In the genomic region with DNA sequence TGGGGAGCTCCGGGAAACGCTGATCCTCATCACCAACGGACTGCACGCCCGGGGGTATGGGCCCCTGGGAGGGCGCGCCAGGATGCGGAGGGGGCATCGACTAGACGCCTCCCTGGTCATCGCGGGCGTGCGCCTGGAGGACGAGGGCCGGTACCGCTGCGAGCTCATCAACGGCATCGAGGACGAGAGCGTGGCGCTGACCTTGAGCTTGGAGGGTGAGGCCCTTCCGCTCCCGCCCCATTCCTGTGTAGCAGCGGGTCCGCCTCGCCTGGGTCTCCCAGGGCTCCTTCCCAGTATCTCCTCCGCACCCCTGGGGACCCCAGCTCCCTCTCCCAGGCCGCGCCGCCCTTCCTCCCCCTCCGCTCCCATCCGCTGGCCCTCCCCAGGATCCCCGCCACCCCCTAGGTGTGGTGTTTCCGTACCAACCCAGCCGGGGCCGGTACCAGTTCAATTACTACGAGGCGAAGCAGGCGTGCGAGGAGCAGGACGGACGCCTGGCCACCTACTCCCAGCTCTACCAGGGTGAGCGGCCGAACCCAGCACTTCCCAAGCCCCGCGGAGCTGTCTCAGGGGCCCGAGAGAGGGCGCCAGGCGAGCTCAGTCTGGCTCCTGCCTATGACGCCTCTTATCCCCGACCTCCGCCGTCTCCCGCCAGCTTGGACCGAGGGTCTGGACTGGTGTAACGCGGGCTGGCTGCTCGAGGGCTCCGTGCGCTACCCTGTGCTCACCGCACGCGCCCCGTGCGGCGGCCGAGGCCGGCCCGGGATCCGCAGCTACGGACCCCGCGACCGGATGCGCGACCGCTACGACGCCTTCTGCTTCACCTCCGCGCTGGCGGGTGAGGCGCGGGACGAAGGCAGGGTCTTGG, we compare ENCODE assay signal across 9 cellular contexts. TPM values are rescaled to one million over a fixed set of nuclear protein-coding genes. Genes with fewer than 3 reads are reported as not detected.
DNase-seq lines count a peak whose midpoint lies in the region; ATAC-seq and TF ChIP-seq lines count a peak whose summit lies in the region.
"Had no signal": no experiment of that assay in that cellular context is flagged by ENCODE, and none has a peak within 500 bp of the region (broad histone marks: within the 10 kb centered on the region; RNA-seq: fewer than 3 reads in every experiment).

No MANE protein-coding gene starts in this region.

- peak overlapping the region; percentile 47 for H3K4me3 ChIP-seq in parathyroid adenoma (ENCODE audit: low read depth, low read length)

- no peak overlapping the region for H3K9ac ChIP-seq in parathyroid adenoma

- H2AFZ ChIP-seq in parathyroid adenoma, result peak overlapping the region; percentile 86

- H3K36me3 Mint-ChIP-seq in activated T-helper 2 cell treated with anti-CD3 and anti-CD28 coated beads, Interferon-gamma antibody, Interleukin-2, Interleukin-4, amounts not matched to agents 10 μg/mL and 5 μg/mL and 100 μg/mL, durations not matched to agents 14 hours and 24 hours and 36 hours (ENCODE audit: low read depth), result no peaks in the 10 kb centered on the region

- peak overlapping the region; percentile 33 for H3K4me3 Mint-ChIP-seq in activated T-helper 2 cell treated with anti-CD3 and anti-CD28 coated beads, Interferon-gamma antibody, Interleukin-2, Interleukin-4, amounts not matched to agents 10 μg/mL and 5 μg/mL and 100 μg/mL, durations not matched to agents 14 hours and 24 hours and 36 hours (ENCODE audit: low read depth)

- no peaks in the 10 kb centered on the region for H3K79me2 ChIP-seq in parathyroid adenoma

- peak; percentile 21 for TF ChIP-seq CTCF in parathyroid adenoma (IDR thresholded peaks at IDR 0.05)

- intact Hi-C loops in activated T-helper 2 cell treated with anti-CD3 and anti-CD28 coated beads, Interferon-gamma antibody, Interleukin-2, Interleukin-4, amounts not matched to agents 10 μg/mL and 5 μg/mL and 100 μg/mL, durations not matched to agents 14 hours and 24 hours and 36 hours (cut with micrococcal nuclease), result loop anchor here (2.0 to 5.0 kb wide), 2 partner anchors 189 to 237 kb away; no protein-coding TSS in a partner anchor
- intact Hi-C loops in Right ventricle myocardium inferior (cut with DNase I), result no loop called here

- H3K36me3 ChIP-seq in parathyroid adenoma (ENCODE audit: control insufficient read depth, insufficient read depth, low read length), result no peaks in the 10 kb centered on the region

- no peaks in the 10 kb centered on the region for H3K9me3 ChIP-seq in parathyroid adenoma (ENCODE audit: control insufficient read depth, low read length)

- H3K27ac Mint-ChIP-seq in activated T-helper 2 cell treated with anti-CD3 and anti-CD28 coated beads, Interferon-gamma antibody, Interleukin-2, Interleukin-4, amounts not matched to agents 10 μg/mL and 5 μg/mL and 100 μg/mL, durations not matched to agents 14 hours and 24 hours and 36 hours, result no peak overlapping the region

- H3K27me3 Mint-ChIP-seq in activated T-helper 2 cell treated with anti-CD3 and anti-CD28 coated beads, Interferon-gamma antibody, Interleukin-2, Interleukin-4, amounts not matched to agents 10 μg/mL and 5 μg/mL and 100 μg/mL, durations not matched to agents 14 hours and 24 hours and 36 hours (ENCODE audit: low read depth), result peaks cover 59% of the 10 kb centered on the region

- H3K4me1 ChIP-seq in parathyroid adenoma, result peaks cover 11% of the 10 kb centered on the region

- peak; percentile 42 to 72 for DNase-seq in NCI-H524 (lab: John Stamatoyannopoulos, UW)
- DNase-seq in NCI-H524 treated with DMSO at 0.1 percent for 48 hours (lab: John Stamatoyannopoulos, UW), result no peak
- peak; percentile 61 for DNase-seq in NCI-H510A (lab: John Stamatoyannopoulos, UW)
- no peak for DNase-seq in activated T-helper 2 cell treated with anti-CD3 and anti-CD28 coated beads, Interferon-gamma antibody, Interleukin-2, Interleukin-4, amounts not matched to agents 10 μg/mL and 5 μg/mL and 100 μg/mL, durations not matched to agents 14 hours and 24 hours and 36 hours (ENCODE audit: low spot score)
- DNase-seq in Right ventricle myocardium inferior (ENCODE audit: missing footprints), result no peak

- ATAC-seq in Right ventricle myocardium inferior (peak; percentile 71), HG03520 (IDR thresholded peaks at IDR 0.05; ENCODE audit: unreplicated experiment) (no peak), GM18867 (IDR thresholded peaks at IDR 0.05; ENCODE audit: unreplicated experiment) (no peak)

- peaks cover 4% of the 10 kb centered on the region for H3K27me3 ChIP-seq in parathyroid adenoma (ENCODE audit: control insufficient read depth, insufficient read depth, low read length)

- peak overlapping the region; percentile 69 for H3K4me2 ChIP-seq in parathyroid adenoma (ENCODE audit: low read length)

- peak overlapping the region; percentile 71 for H3K27ac ChIP-seq in parathyroid adenoma

- no peaks in the 10 kb centered on the region for H3K9me3 Mint-ChIP-seq in activated T-helper 2 cell treated with anti-CD3 and anti-CD28 coated beads, Interferon-gamma antibody, Interleukin-2, Interleukin-4, amounts not matched to agents 10 μg/mL and 5 μg/mL and 100 μg/mL, durations not matched to agents 14 hours and 24 hours and 36 hours

- H3K4me1 Mint-ChIP-seq in activated T-helper 2 cell treated with anti-CD3 and anti-CD28 coated beads, Interferon-gamma antibody, Interleukin-2, Interleukin-4, amounts not matched to agents 10 μg/mL and 5 μg/mL and 100 μg/mL, durations not matched to agents 14 hours and 24 hours and 36 hours (ENCODE audit: low read depth), result peaks cover 8% of the 10 kb centered on the region

RNA-seq across cellular contexts. Expression of a gene that starts 5.0 kb away (rescaled TPM):
- total RNA-seq in activated T-helper 2 cell treated with anti-CD3 and anti-CD28 coated beads, Interferon-gamma antibody, Interleukin-2, Interleukin-4, amounts not matched to agents 10 μg/mL and 5 μg/mL and 100 μg/mL, durations not matched to agents 14 hours and 24 hours and 36 hours, result not detected in 2 replicates
- total RNA-seq in Right ventricle myocardium inferior, result 1.4 TPM
- total RNA-seq: dermis microvascular lymphatic vessel endothelial cell had no signal

RNA-seq across cellular contexts. Expression of a gene that starts 17.7 kb away (rescaled TPM):
- total RNA-seq in activated T-helper 2 cell treated with anti-CD3 and anti-CD28 coated beads, Interferon-gamma antibody, Interleukin-2, Interleukin-4, amounts not matched to agents 10 μg/mL and 5 μg/mL and 100 μg/mL, durations not matched to agents 14 hours and 24 hours and 36 hours, result not detected in 2 replicates
- 0.35 TPM for total RNA-seq in Right ventricle myocardium inferior
- total RNA-seq: dermis microvascular lymphatic vessel endothelial cell had no signal

RNA-seq across cellular contexts. Expression of a gene that starts 22.9 kb away (rescaled TPM):
- 73.7 and 80.4 TPM in 2 replicates for total RNA-seq in activated T-helper 2 cell treated with anti-CD3 and anti-CD28 coated beads, Interferon-gamma antibody, Interleukin-2, Interleukin-4, amounts not matched to agents 10 μg/mL and 5 μg/mL and 100 μg/mL, durations not matched to agents 14 hours and 24 hours and 36 hours
- total RNA-seq in Right ventricle myocardium inferior, result 14.6 TPM

RNA-seq across cellular contexts. Expression of a gene that starts 32.6 kb away (rescaled TPM):
- 76.1 and 78.8 TPM in 2 replicates for total RNA-seq in activated T-helper 2 cell treated with anti-CD3 and anti-CD28 coated beads, Interferon-gamma antibody, Interleukin-2, Interleukin-4, amounts not matched to agents 10 μg/mL and 5 μg/mL and 100 μg/mL, durations not matched to agents 14 hours and 24 hours and 36 hours
- 116 TPM for total RNA-seq in Right ventricle myocardium inferior

RNA-seq across cellular contexts. Expression of a gene that starts 44.7 kb away (rescaled TPM):
- 3.8 and 4.5 TPM in 2 replicates for total RNA-seq in activated T-helper 2 cell treated with anti-CD3 and anti-CD28 coated beads, Interferon-gamma antibody, Interleukin-2, Interleukin-4, amounts not matched to agents 10 μg/mL and 5 μg/mL and 100 μg/mL, durations not matched to agents 14 hours and 24 hours and 36 hours
- total RNA-seq in Right ventricle myocardium inferior, result not detected
- total RNA-seq: dermis microvascular lymphatic vessel endothelial cell had no signal

Comparison
In these comparisons a context has a peak if more than half of its experiments do, and no peak if none do; other contexts are left out.
1. DNase-seq: peak in NCI-H524 (2 of 2) and NCI-H510A (single experiment); none in NCI-H524 treated with DMSO at 0.1 percent for 48 hours (single experiment), activated T-helper 2 cell treated with anti-CD3 and anti-CD28 coated beads, Interferon-gamma antibody, Interleukin-2, Interleukin-4, amounts not matched to agents 10 μg/mL and 5 μg/mL and 100 μg/mL, durations not matched to agents 14 hours and 24 hours and 36 hours (single experiment) and Right ventricle myocardium inferior (single experiment).